Comparison of ENCODE assay signal across 25 cellular contexts in the genomic region with DNA sequence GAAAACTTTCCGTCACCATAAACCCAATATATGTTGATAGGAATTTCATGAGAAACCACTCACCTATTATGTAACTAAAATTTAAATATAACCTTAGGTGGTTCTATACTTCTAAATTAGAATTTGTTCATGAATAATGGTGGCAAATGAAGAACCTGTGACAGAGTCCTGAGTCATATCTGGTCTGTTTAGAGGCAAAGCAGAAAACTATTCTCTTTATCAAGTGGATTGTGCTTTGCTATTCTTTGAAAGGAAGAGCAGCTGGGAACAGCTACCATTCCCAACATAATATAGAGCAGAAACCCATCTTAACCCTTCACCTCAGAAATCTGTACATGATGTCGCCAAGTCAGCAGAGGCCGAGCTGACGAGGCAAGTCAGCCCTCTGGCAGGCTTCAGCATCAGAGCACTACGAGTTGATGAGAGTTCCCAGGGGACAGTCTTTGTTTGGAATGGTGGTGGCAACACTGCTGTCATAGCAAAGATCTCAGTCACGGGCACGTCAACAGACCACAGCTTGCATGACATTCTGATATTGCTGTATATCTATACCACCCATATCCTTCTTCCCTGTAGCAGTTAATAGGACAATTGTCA.
DNase-seq lines count a peak whose midpoint lies in the region; ATAC-seq lines count a peak whose summit lies in the region.
"Had no signal": no experiment of that assay in that cellular context is flagged by ENCODE, and none has a peak within 500 bp of the region (broad histone marks: within the 10 kb centered on the region; RNA-seq: fewer than 3 reads in every experiment).

No MANE protein-coding gene starts in this region.

- ATAC-seq in HG02642 (IDR thresholded peaks at IDR 0.05; ENCODE audit: poor library complexity, unreplicated experiment) (no peak), HG03097 (IDR thresholded peaks at IDR 0.05; ENCODE audit: low FRiP score, unreplicated experiment) (no peak)
- ATAC-seq: activated T-helper 17 cell treated with anti-CD3 and anti-CD28 coated beads, Interleukin-2, amount 50 U/mL, for 72 hours; left ventricle myocardium superior; right lobe of liver; Right ventricle myocardium inferior; stimulated activated naive CD8-positive, alpha-beta T cell treated with anti-CD3 and anti-CD28 coated beads, Interleukin-15, amount 100 ng/mL, for 72 hours had no signal

- DNase-seq in NCI-H1092 (lab: John Stamatoyannopoulos, UW) (peak; percentile 0), NCI-H1092 treated with DMSO at 0.1 percent for 48 hours (lab: John Stamatoyannopoulos, UW) (no peak), M059J (ENCODE audit: low read depth) (peak; percentile 60), T1000 (lab: John Stamatoyannopoulos, UW) (peak; percentile 16), left kidney (ENCODE audit: low read depth, low spot score) (peak; percentile 5), DMS79 (lab: John Stamatoyannopoulos, UW) (no peak)
- DNase-seq: activated CD4-positive, alpha-beta memory T cell treated with anti-CD3 and anti-CD28 coated beads, Interleukin-2, amount 10 ng/mL, durations not matched to agents 7 days and 5 days; activated CD8-positive, alpha-beta memory T cell treated with anti-CD3 and anti-CD28 coated beads, Interleukin-2, amount 50 U/mL, for 4 hours; activated naive CD4-positive, alpha-beta T cell treated with anti-CD3 and anti-CD28 coated beads, Interleukin-2, amount 50 U/mL, for 16 hours; brain microvascular endothelial cell; DND-41; effector CD8-positive, alpha-beta T cell; GF-D8; left ventricle myocardium superior; NCI-H1105 treated with DMSO at 0.1 percent for 48 hours; PC-9; posterior cingulate gyrus; right lobe of liver; stimulated activated CD4-positive, alpha-beta T cell treated with anti-CD3 and anti-CD28 coated beads, Interleukin-12 subunit alpha, Interleukin-12 subunit beta, amount 100 ng/mL, for 4 hours; stimulated activated CD4-positive, alpha-beta T cell treated with anti-CD3 and anti-CD28 coated beads, Interleukin-2, amount 100 ng/mL, for 48 hours; stimulated activated naive CD8-positive, alpha-beta T cell treated with anti-CD3 and anti-CD28 coated beads, Interleukin-15, amount 100 ng/mL, for 72 hours had no signal

Comparison
In these comparisons a context has a peak if more than half of its experiments do, and no peak if none do; other contexts are left out.
1. DNase-seq: peak in NCI-H1092 (single experiment), M059J (single experiment), T1000 (single experiment) and left kidney (single experiment); none in NCI-H1092 treated with DMSO at 0.1 percent for 48 hours (single experiment) and DMS79 (single experiment).